29 cellular contexts compared by ENCODE assay signal in the genomic region with DNA sequence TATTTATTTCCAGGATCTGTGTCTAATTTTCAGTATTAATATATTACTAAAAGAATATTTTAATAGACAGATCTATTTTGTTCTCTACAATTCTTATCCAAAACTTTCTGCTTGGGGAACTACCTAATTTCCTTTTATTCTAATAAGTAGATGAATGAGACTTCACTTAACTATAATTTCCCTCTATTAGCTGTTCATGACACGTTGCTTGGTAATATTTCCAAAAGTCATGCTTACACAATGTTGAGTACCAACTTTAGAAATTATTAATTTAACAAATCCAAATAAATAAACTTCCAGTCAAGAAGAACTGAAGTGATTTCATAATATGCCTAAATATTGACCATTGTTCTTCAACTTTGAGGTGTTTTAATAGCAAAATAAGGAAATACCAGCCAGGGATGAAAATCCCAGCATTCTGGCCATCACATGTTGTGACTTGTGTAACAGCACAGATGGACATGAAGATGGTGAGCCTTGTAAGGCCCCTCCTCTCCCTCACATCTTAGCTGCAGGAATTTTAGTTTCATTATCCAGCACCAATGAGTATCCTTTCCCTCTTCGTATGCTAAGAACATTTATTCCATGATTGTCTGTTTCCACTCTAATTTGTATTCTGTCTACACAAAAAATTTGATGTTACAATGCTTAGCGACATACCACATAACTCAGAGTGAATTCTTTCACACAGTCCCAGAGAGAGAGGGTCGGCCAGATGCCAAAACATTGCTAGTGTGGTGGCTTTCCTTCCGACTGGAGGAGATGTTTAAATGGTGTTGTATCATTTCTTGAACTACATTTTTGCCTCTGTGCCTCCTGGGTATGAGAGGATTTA.
DNase-seq lines count a peak whose midpoint lies in the region; ATAC-seq, FAIRE-seq and TF ChIP-seq lines count a peak whose summit lies in the region.
"Had no signal": no experiment of that assay in that cellular context is flagged by ENCODE, and none has a peak within 500 bp of the region (broad histone marks: within the 10 kb centered on the region; RNA-seq: fewer than 3 reads in every experiment).

No MANE protein-coding gene starts in this region.

- H3K4me3 Mint-ChIP-seq in T-helper 17 cell = no peak overlapping the region
- H3K4me3 Mint-ChIP-seq: activated B cell treated with CpG ODN at 0.5 μM for 24 hours; activated CD4-positive, alpha-beta memory T cell treated with anti-CD3 and anti-CD28 coated beads, Interleukin-2, amount 10 ng/mL, durations not matched to agents 7 days and 5 days; activated naive CD8-positive, alpha-beta T cell treated with anti-CD3 and anti-CD28 coated beads for 36 hours had no signal

- peaks cover 12% of the 10 kb centered on the region for H3K4me1 ChIP-seq in RWPE2 (ENCODE audit: insufficient read depth, poor library complexity, severe bottlenecking)
- no peaks in the 10 kb centered on the region for H3K4me1 ChIP-seq in skeletal muscle satellite cell (ENCODE audit: control insufficient read depth, insufficient read depth, low read length)
- H3K4me1 ChIP-seq: psoas muscle, uterus had no signal

- H3K27ac Mint-ChIP-seq in T-helper 17 cell = no peak overlapping the region
- H3K27ac Mint-ChIP-seq: activated B cell treated with CpG ODN at 0.5 μM for 24 hours; activated CD4-positive, alpha-beta memory T cell treated with anti-CD3 and anti-CD28 coated beads, Interleukin-2, amount 10 ng/mL, durations not matched to agents 7 days and 5 days; activated naive CD8-positive, alpha-beta T cell treated with anti-CD3 and anti-CD28 coated beads for 36 hours had no signal

- no peaks in the 10 kb centered on the region for H3K27me3 Mint-ChIP-seq in T-helper 17 cell
- H3K27me3 Mint-ChIP-seq: activated B cell treated with CpG ODN at 0.5 μM for 24 hours; activated CD4-positive, alpha-beta memory T cell treated with anti-CD3 and anti-CD28 coated beads, Interleukin-2, amount 10 ng/mL, durations not matched to agents 7 days and 5 days; activated naive CD8-positive, alpha-beta T cell treated with anti-CD3 and anti-CD28 coated beads for 36 hours had no signal

- peak; percentile 53 for FAIRE-seq in islet of Langerhans (lab: Jason Lieb, UNC)
- FAIRE-seq: GM12878, kidney had no signal

- no peak overlapping the region for H3K9ac ChIP-seq in skeletal muscle satellite cell (ENCODE audit: low read depth, low read length)

- no peaks in the 10 kb centered on the region for H3K4me1 Mint-ChIP-seq in T-helper 17 cell
- H3K4me1 Mint-ChIP-seq: activated B cell treated with CpG ODN at 0.5 μM for 24 hours; activated CD4-positive, alpha-beta memory T cell treated with anti-CD3 and anti-CD28 coated beads, Interleukin-2, amount 10 ng/mL, durations not matched to agents 7 days and 5 days; activated naive CD8-positive, alpha-beta T cell treated with anti-CD3 and anti-CD28 coated beads for 36 hours had no signal

- ATAC-seq in RWPE2 (ENCODE audit: low read depth) (peak; percentile 73), T-helper 17 cell (no peak)
- ATAC-seq: esophagus mucosa, GM12878, psoas muscle had no signal

- no peak overlapping the region for H3K4me3 ChIP-seq in RWPE2 (ENCODE audit: severe bottlenecking)
- H3K4me3 ChIP-seq in skeletal muscle satellite cell (ENCODE audit: low read length) = no peak overlapping the region
- H3K4me3 ChIP-seq: GM12878, psoas muscle, skin epidermis, uterus had no signal

- no peaks in the 10 kb centered on the region for H3K27me3 ChIP-seq in RWPE2 (ENCODE audit: insufficient read depth, poor library complexity, severe bottlenecking)
- H3K27me3 ChIP-seq in skeletal muscle satellite cell (ENCODE audit: control insufficient read depth, insufficient read depth, low read length) = peaks cover 6% of the 10 kb centered on the region
- H3K27me3 ChIP-seq: uterus had no signal

- no peaks in the 10 kb centered on the region; the same call in 1 of the 2 replicates for H3K36me3 ChIP-seq in RWPE2 (ENCODE audit: low read depth)
- no peaks in the 10 kb centered on the region for H3K36me3 ChIP-seq in skeletal muscle satellite cell (ENCODE audit: insufficient read depth, low read length)
- H3K36me3 ChIP-seq: neutrophil, uterus had no signal

- no peaks in the 10 kb centered on the region for H3K36me3 Mint-ChIP-seq in T-helper 17 cell (ENCODE audit: low read depth)
- H3K36me3 Mint-ChIP-seq: activated naive CD8-positive, alpha-beta T cell treated with anti-CD3 and anti-CD28 coated beads for 36 hours had no signal

- DNase-seq in HT1080 (ENCODE audit: low read depth) (peak; percentile 20), RWPE2 (ENCODE audit: low spot score) (no peak), T-helper 17 cell (no peak), NOMO-1 (lab: John Stamatoyannopoulos, UW; ENCODE audit: unreplicated experiment in 2 of 2) (no peak)
- no peak for DNase-seq in activated CD4-positive, alpha-beta T cell treated with anti-CD3 and anti-CD28 coated beads for 4 hours
- DNase-seq in activated effector memory CD4-positive, alpha-beta T cell treated with Interleukin-2 at 50 U/mL for 16 hours = no peak
- DNase-seq: activated B cell treated with CpG ODN at 0.5 μM for 24 hours; activated CD4-positive, alpha-beta memory T cell treated with anti-CD3 and anti-CD28 coated beads, Interleukin-2, amount 10 ng/mL, durations not matched to agents 7 days and 5 days; activated naive CD8-positive, alpha-beta T cell treated with anti-CD3 and anti-CD28 coated beads for 36 hours; effector CD4-positive, alpha-beta T cell; GOT3; Karpas-422; kidney; NCI-H1048; NCI-H2029; NCI-H2227 treated with DMSO at 0.1 percent for 48 hours; NCI-H748 treated with DMSO at 0.1 percent for 48 hours; SHP77 treated with DMSO at 0.1 percent for 48 hours; stimulated activated CD4-positive, alpha-beta T cell treated with anti-CD3 and anti-CD28 coated beads, Interleukin-2, amount 100 ng/mL, for 24 hours; T1000; uterus had no signal

- H3K9me3 ChIP-seq in RWPE2 (ENCODE audit: severe bottlenecking) (no peaks in the 10 kb centered on the region), skeletal muscle satellite cell (replicated peaks; ENCODE audit: low read length) (no peaks in the 10 kb centered on the region), T-helper 17 cell (ENCODE audit: control insufficient read depth, low read length, poor library complexity, severe bottlenecking) (no peaks in the 10 kb centered on the region)
- H3K9me3 ChIP-seq: neutrophil, psoas muscle, uterus had no signal

- no peak overlapping the region for H3K27ac ChIP-seq in RWPE2 (ENCODE audit: poor library complexity, severe bottlenecking)
- H3K27ac ChIP-seq: C4-2B, neutrophil, psoas muscle, skin epidermis, uterus had no signal

- TF ChIP-seq CTCF in RWPE2 (IDR thresholded peaks at IDR 0.05; ENCODE audit: poor library complexity, severe bottlenecking) = no peak

- peak overlapping the region; percentile 44 for H3K4me2 ChIP-seq in skeletal muscle satellite cell (ENCODE audit: low read length)
